ENCODE assay signal across 10 cellular contexts in genomic region chr1:50108497-50109073, GRCh38. TPM values are rescaled to one million over a fixed set of nuclear protein-coding genes. Genes with fewer than 3 reads are reported as not detected.
DNase-seq lines count a peak whose midpoint lies in the region; FAIRE-seq and TF ChIP-seq lines count a peak whose summit lies in the region.
"Had no signal": no experiment of that assay in that cellular context is flagged by ENCODE, and none has a peak within 500 bp of the region (broad histone marks: within the 10 kb centered on the region; RNA-seq: fewer than 3 reads in every experiment).

Gene ELAVL4, plus strand, starts transcription at chr1:50108920. Its CDS starts 270 bp downstream, at chr1:50109190.

- no peaks in the 10 kb centered on the region for H3K79me2 ChIP-seq in GM23248 (ENCODE audit: insufficient read depth)

- FAIRE-seq in D721Med (lab: Jason Lieb, UNC) = no peak

- H3K27ac ChIP-seq in GM23248 = no peak within 1 kb of the TSS

- H3F3A ChIP-seq in GM23248 (ENCODE audit: insufficient read depth) = no peaks in the 10 kb centered on the region

- no peaks in the 10 kb centered on the region for H3K9me3 ChIP-seq in GM23248 (ENCODE audit: low read depth)

- no peaks in the 10 kb centered on the region for H3K4me1 ChIP-seq in GM23248 (ENCODE audit: insufficient read depth)

- in situ Hi-C loops in GM23248 (cut with MboI) = no loop called here

- H3K4me2 ChIP-seq in GM23248 (ENCODE audit: unreplicated experiment) = no peak within 1 kb of the TSS

- H3K27me3 ChIP-seq in GM23248 (replicated peaks; ENCODE audit: insufficient read depth) = peaks cover 9% of the 10 kb centered on the region; the same call in 1 of the 2 replicates

- peak; percentile 64 for DNase-seq in COR-L47 (lab: John Stamatoyannopoulos, UW)
- peak; percentile 92 for DNase-seq in NCI-H146 treated with DMSO at 0.1 percent for 48 hours (lab: John Stamatoyannopoulos, UW; ENCODE audit: unreplicated experiment)
- DNase-seq in SKM-1 treated with dmso at 0.1 percent for 144 hours (lab: John Stamatoyannopoulos, UW; ENCODE audit: unreplicated experiment) = peak; percentile 61
- DNase-seq in left kidney (ENCODE audit: low read depth, low spot score) = peak; percentile 81
- DNase-seq in activated effector memory CD4-positive, alpha-beta T cell treated with anti-CD3 and anti-CD28 coated beads, Interleukin-2, amount 50 U/mL, for 16 hours = no peak
- DNase-seq in GM23248 = no peak
- no peak for DNase-seq in D721Med (ENCODE audit: insufficient read length, low spot score)
- DNase-seq in DMS53 (lab: John Stamatoyannopoulos, UW) = no peak
- DNase-seq: stimulated activated naive CD4-positive, alpha-beta T cell treated with Interleukin-2 at 50 U/mL for 16 hours had no signal

- TF ChIP-seq CTCF in D721Med (IDR thresholded peaks at IDR 0.05; ENCODE audit: insufficient read depth, missing control alignments) = no peak

- no peak within 1 kb of the TSS for H2AFZ ChIP-seq in GM23248

- H3K36me3 ChIP-seq in GM23248 (ENCODE audit: low read depth) = no peaks in the 10 kb centered on the region

- H4K20me1 ChIP-seq in GM23248 (ENCODE audit: insufficient read depth) = no peaks in the 10 kb centered on the region

- no peak within 1 kb of the TSS for H3K9ac ChIP-seq in GM23248

- 46 to 60% methylated on average over 9 to 11 of the region's 11 CpGs for WGBS in GM23248 (ENCODE audit: low coverage in 1 of 2, low lambda C conversion rate in 2 of 2, missing lambda C conversion rate in 2 of 2), 2 experiments

- no peaks in the 10 kb centered on the region for H3K9me2 ChIP-seq in GM23248 (ENCODE audit: insufficient read depth)

- no peak within 1 kb of the TSS for H3K4me3 ChIP-seq in GM23248

RNA-seq across cellular contexts. Expression of gene ELAVL4, which starts in this region (rescaled TPM):
- total RNA-seq in GM23248 (2014; rRNA removed; shearing (Covaris generic)) = not detected in 2 replicates
- polyA plus RNA-seq in GM23248 (2016; fragmentation: Nextera tagmentation; extraction: Ambion mirVana) = 0.13 and 0.18 TPM in 2 replicates
- total RNA-seq: chondrocyte had no signal

Comparison
In these comparisons a context has a peak if more than half of its experiments do, and no peak if none do; other contexts are left out.
1. DNase-seq: peak in COR-L47 (single experiment), NCI-H146 treated with DMSO at 0.1 percent for 48 hours (single experiment), SKM-1 treated with dmso at 0.1 percent for 144 hours (single experiment) and left kidney (single experiment); none in activated effector memory CD4-positive, alpha-beta T cell treated with anti-CD3 and anti-CD28 coated beads, Interleukin-2, amount 50 U/mL, for 16 hours (single experiment), GM23248 (single experiment), D721Med (single experiment) and DMS53 (single experiment).